10 cellular contexts compared by ENCODE assay signal in genomic region chrX:143633530-143634372, GRCh38. TPM values are rescaled to one million over a fixed set of nuclear protein-coding genes. Genes with fewer than 3 reads are reported as not detected.
DNase-seq lines count a peak whose midpoint lies in the region; ATAC-seq and TF ChIP-seq lines count a peak whose summit lies in the region.
"Had no signal": no experiment of that assay in that cellular context is flagged by ENCODE, and none has a peak within 500 bp of the region (broad histone marks: within the 10 kb centered on the region; RNA-seq: fewer than 3 reads in every experiment).

No MANE protein-coding gene starts in this region.

- peak overlapping the region; percentile 31 for H2AFZ ChIP-seq in hepatocyte
- no peak overlapping the region for H2AFZ ChIP-seq in MM.1S (ENCODE audit: low read length)

- H3K36me3 ChIP-seq in hepatocyte (replicated peaks; ENCODE audit: insufficient read depth, low read depth), result no peaks in the 10 kb centered on the region
- no peaks in the 10 kb centered on the region for H3K36me3 ChIP-seq in psoas muscle (ENCODE audit: insufficient read depth in 1 of 2, low read depth in 1 of 2)
- no peaks in the 10 kb centered on the region for H3K36me3 ChIP-seq in MM.1S (replicated peaks; ENCODE audit: insufficient read depth, low read length)

- CTCF ChIA-PET in RWPE1 (lab: Yijun Ruan, JAX), result interaction anchor here (0.6 kb wide), 1 partner anchor 372 kb away, joined by 3 read pairs; no protein-coding TSS in a partner anchor

- intact Hi-C loops in psoas muscle (cut with DNase I), result no loop called here

- POLR2A ChIA-PET in RWPE1 (lab: Yijun Ruan, JAX; ENCODE audit: low non-redundant PET), result no interaction called here

- H4K20me1 ChIP-seq in hepatocyte (ENCODE audit: insufficient read depth, poor library complexity, severe bottlenecking) (no peaks in the 10 kb centered on the region), MM.1S (ENCODE audit: insufficient read depth, low read length) (no peaks in the 10 kb centered on the region)

- DNase-seq in ELF-1 (ENCODE audit: low read depth, low spot score) (peak; percentile 47), RWPE1 (ENCODE audit: low spot score) (no peak), hepatocyte (ENCODE audit: low spot score) (peak; percentile 26), psoas muscle (peak in 1 of 2 donors; percentile 53), MM.1S (no peak), cerebellar nuclear complex (lab: John Stamatoyannopoulos, UW) (no peak)
- DNase-seq: Calu3, NCI-H1436 had no signal

- H3K9me2 ChIP-seq in hepatocyte (replicated peaks; ENCODE audit: insufficient read depth) (no peaks in the 10 kb centered on the region), MM.1S (replicated peaks; ENCODE audit: insufficient read depth, low read length) (no peaks in the 10 kb centered on the region)

- H3K27ac ChIP-seq in RWPE1, result peak overlapping the region; percentile 16; the same call in 1 of the 2 replicates
- no peak overlapping the region for H3K27ac ChIP-seq in hepatocyte
- H3K27ac ChIP-seq in psoas muscle, result peak overlapping the region; percentile 68
- no peak overlapping the region for H3K27ac ChIP-seq in MM.1S (ENCODE audit: low read length)

- H3K4me1 ChIP-seq in hepatocyte (ENCODE audit: insufficient read depth) (no peaks in the 10 kb centered on the region), psoas muscle (no peaks in the 10 kb centered on the region), MM.1S (ENCODE audit: low read length) (peaks cover 5% of the 10 kb centered on the region; the same call in 1 of the 2 replicates)

- no peaks in the 10 kb centered on the region for H3F3A ChIP-seq in MM.1S (ENCODE audit: insufficient read depth, low read length)

- H3K9me3 ChIP-seq in hepatocyte (ENCODE audit: low read depth) (no peaks in the 10 kb centered on the region), psoas muscle (no peaks in the 10 kb centered on the region), MM.1S (replicated peaks; ENCODE audit: insufficient read depth, low read length) (no peaks in the 10 kb centered on the region)

- TF ChIP-seq CTCF in RWPE1 (conservative IDR thresholded peaks at IDR 0.05; ENCODE audit: low read depth) (no peak), hepatocyte (IDR thresholded peaks at IDR 0.05; ENCODE audit: poor library complexity) (no peak), psoas muscle (IDR thresholded peaks at IDR 0.05) (no peak), MM.1S (IDR thresholded peaks at IDR 0.05; ENCODE audit: low read length) (no peak)

- H3K27me3 ChIP-seq in hepatocyte, result no peaks in the 10 kb centered on the region
- peaks cover 2 to 19% (median 2%) of the 10 kb centered on the region in 3 donors for H3K27me3 ChIP-seq in psoas muscle (ENCODE audit: insufficient read depth in 3 of 3, low read length in 2 of 3)
- no peaks in the 10 kb centered on the region for H3K27me3 ChIP-seq in MM.1S (replicated peaks; ENCODE audit: insufficient read depth, low read length)

- no peak overlapping the region for H3K9ac ChIP-seq in MM.1S (ENCODE audit: low read length)

- 53% methylated on average over 52 of the region's 65 CpGs for whole genome bisulfite sequencing in hepatocyte (ENCODE audit: low lambda C conversion rate, missing lambda C conversion rate)
- 0 to 29% (median 1%) methylated on average over 23 to 65 of the region's 65 CpGs for WGBS in psoas muscle, 3 donors

- H3K79me2 ChIP-seq in hepatocyte, result no peaks in the 10 kb centered on the region
- H3K79me2 ChIP-seq in MM.1S (ENCODE audit: low read length), result no peaks in the 10 kb centered on the region

- H3K4me2 ChIP-seq in hepatocyte (peak overlapping the region; percentile 86), MM.1S (ENCODE audit: low read depth, low read length) (no peak overlapping the region)

- ATAC-seq in psoas muscle (peak; percentile 39 to 61 (median 46)), HG03439 (IDR thresholded peaks at IDR 0.05; ENCODE audit: unreplicated experiment) (no peak), HG03175 (IDR thresholded peaks at IDR 0.05; ENCODE audit: unreplicated experiment) (no peak)

- peak overlapping the region; percentile 45 for H3K4me3 ChIP-seq in hepatocyte
- H3K4me3 ChIP-seq in psoas muscle, result peak overlapping the region; percentile 64
- no peak overlapping the region for H3K4me3 ChIP-seq in MM.1S (ENCODE audit: low read length)

RNA-seq across cellular contexts. Expression of gene SLITRK4, which starts 2.1 kb away (rescaled TPM):
- total RNA-seq in hepatocyte (15.2 and 17.0 TPM in 2 replicates), psoas muscle (10 to 100 TPM; 12.9 to 39.2 (median 14.3) TPM)
- polyA plus RNA-seq in hepatocyte (6.2 and 11.1 TPM in 2 replicates), psoas muscle (10 to 100 TPM in 1 of 3 donors, 1 to 10 TPM in 1, under 1 TPM in 1; 0.13 to 31.5 (median 8.6) TPM)
- total RNA-seq: Calu3 had no signal

Comparison
In these comparisons a context has a peak if more than half of its experiments do, and no peak if none do; other contexts are left out.
1. DNase-seq: peak in ELF-1 (single experiment) and hepatocyte (single experiment); none in RWPE1 (single experiment), MM.1S (single experiment) and cerebellar nuclear complex (0 of 2).
2. H3K27ac ChIP-seq: peak in RWPE1 (single experiment) and psoas muscle (single experiment); none in hepatocyte (single experiment) and MM.1S (single experiment).
3. ATAC-seq: peak in psoas muscle (4 of 4); none in HG03439 (single experiment) and HG03175 (single experiment).